ENCODE assay signal across 38 cellular contexts in the genomic region with DNA sequence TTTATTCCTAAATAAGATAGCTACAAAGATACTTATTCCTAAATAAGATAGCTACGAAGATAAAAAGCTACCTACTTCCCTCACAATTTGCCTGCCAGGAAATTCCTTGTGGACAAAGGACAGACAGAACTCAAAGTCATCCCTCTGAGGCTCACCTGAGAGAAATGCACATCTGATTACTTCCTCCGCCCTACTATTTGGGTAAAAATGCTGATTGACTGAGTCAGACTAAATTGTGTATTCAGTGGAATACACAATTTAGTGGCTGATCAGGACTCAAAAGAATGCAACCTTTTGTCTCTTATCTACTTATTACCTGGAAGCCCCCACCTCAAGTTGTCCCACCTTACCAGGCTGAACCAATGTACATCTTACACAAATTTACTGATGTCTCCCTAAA. TPM values are rescaled to one million over a fixed set of nuclear protein-coding genes. Genes with fewer than 3 reads are reported as not detected.
"Had no signal": no experiment of that assay in that cellular context is flagged by ENCODE, and none has a peak within 500 bp of the region (broad histone marks: within the 10 kb centered on the region; RNA-seq: fewer than 3 reads in every experiment).

No MANE protein-coding gene starts in this region.

- H3K4me1 Mint-ChIP-seq: activated CD4-positive, alpha-beta memory T cell treated with anti-CD3 and anti-CD28 coated beads, Interleukin-2, amount 10 ng/mL, durations not matched to agents 7 days and 5 days; activated CD8-positive, alpha-beta memory T cell treated with anti-CD3 and anti-CD28 coated beads, Interleukin-2, amount 10 ng/mL, durations not matched to agents 7 days and 5 days; activated naive CD4-positive, alpha-beta T cell treated with anti-CD3 and anti-CD28 coated beads, Interleukin-2, amount 10 ng/mL, durations not matched to agents 7 days and 5 days; activated naive CD8-positive, alpha-beta T cell treated with anti-CD3 and anti-CD28 coated beads, Interleukin-2, amount 50 U/mL, for 24 hours; brain had no signal

- H3K27ac ChIP-seq: PC-9, RWPE1, VCaP had no signal

- DNase-seq: activated CD4-positive, alpha-beta memory T cell treated with anti-CD3 and anti-CD28 coated beads, Interleukin-2, amount 10 ng/mL, durations not matched to agents 7 days and 5 days; activated CD4-positive, alpha-beta T cell treated with anti-CD3 and anti-CD28 coated beads for 1 hour; activated CD4-positive, alpha-beta T cell treated with anti-CD3 and anti-CD28 coated beads for 48 hours; activated CD4-positive, CD25-positive, alpha-beta regulatory T cell; activated CD8-positive, alpha-beta memory T cell treated with anti-CD3 and anti-CD28 coated beads for 24 hours; activated CD8-positive, alpha-beta memory T cell treated with anti-CD3 and anti-CD28 coated beads, Interleukin-2, amount 10 ng/mL, durations not matched to agents 7 days and 5 days; activated CD8-positive, alpha-beta memory T cell treated with anti-CD3 and anti-CD28 coated beads, Interleukin-2, amount 50 U/mL, for 48 hours; activated effector memory CD4-positive, alpha-beta T cell treated with Interleukin-2 at 50 U/mL for 16 hours; activated naive CD4-positive, alpha-beta T cell treated with anti-CD3 and anti-CD28 coated beads, Interleukin-2, amount 10 ng/mL, durations not matched to agents 7 days and 5 days; activated naive CD8-positive, alpha-beta T cell treated with anti-CD3 and anti-CD28 coated beads, Interleukin-2, amount 50 U/mL, for 24 hours; activated T-cell treated with anti-CD3 and anti-CD28 coated beads, Interleukin-2, amount 50 U/mL, for 48 hours; anterior cingulate cortex; caudate nucleus; cerebellar nuclear complex; MM.1S; MV-4-11; NCI-H1092; NCI-H1436 treated with DMSO at 0.1 percent for 48 hours; NCI-H1694 treated with DMSO at 0.1 percent for 48 hours; NCI-H2029; NCI-H345; NCI-H524 treated with DMSO at 0.1 percent for 48 hours; NK-92 treated with Interleukin-12 subunit alpha and Interleukin-12 subunit beta, amount 100 ng/mL, for 24 hours; PC-9; SIG-M5; T-helper 1 cell; T-helper 2 cell; T-helper 9 cell had no signal

- H3K36me3 Mint-ChIP-seq: activated CD8-positive, alpha-beta memory T cell treated with anti-CD3 and anti-CD28 coated beads, Interleukin-2, amount 10 ng/mL, durations not matched to agents 7 days and 5 days; activated naive CD4-positive, alpha-beta T cell treated with anti-CD3 and anti-CD28 coated beads, Interleukin-2, amount 10 ng/mL, durations not matched to agents 7 days and 5 days; activated naive CD8-positive, alpha-beta T cell; brain had no signal

- ATAC-seq: activated CD8-positive, alpha-beta memory T cell treated with anti-CD3 and anti-CD28 coated beads, Interleukin-2, amount 10 ng/mL, durations not matched to agents 7 days and 5 days; activated naive CD8-positive, alpha-beta T cell treated with anti-CD3 and anti-CD28 coated beads, Interleukin-2, amount 50 U/mL, for 24 hours; Right ventricle myocardium inferior; SK-N-SH treated with all-trans-retinoic acid at 6 μM for 48 hours had no signal

- H3K4me3 Mint-ChIP-seq: activated CD4-positive, alpha-beta memory T cell treated with anti-CD3 and anti-CD28 coated beads, Interleukin-2, amount 10 ng/mL, durations not matched to agents 7 days and 5 days; activated CD8-positive, alpha-beta memory T cell treated with anti-CD3 and anti-CD28 coated beads, Interleukin-2, amount 10 ng/mL, durations not matched to agents 7 days and 5 days; activated naive CD4-positive, alpha-beta T cell treated with anti-CD3 and anti-CD28 coated beads, Interleukin-2, amount 10 ng/mL, durations not matched to agents 7 days and 5 days; activated naive CD8-positive, alpha-beta T cell; activated naive CD8-positive, alpha-beta T cell treated with anti-CD3 and anti-CD28 coated beads, Interleukin-2, amount 50 U/mL, for 24 hours; brain had no signal

- H3K27ac Mint-ChIP-seq: activated CD4-positive, alpha-beta memory T cell treated with anti-CD3 and anti-CD28 coated beads, Interleukin-2, amount 10 ng/mL, durations not matched to agents 7 days and 5 days; activated CD8-positive, alpha-beta memory T cell treated with anti-CD3 and anti-CD28 coated beads, Interleukin-2, amount 10 ng/mL, durations not matched to agents 7 days and 5 days; activated naive CD4-positive, alpha-beta T cell treated with anti-CD3 and anti-CD28 coated beads, Interleukin-2, amount 10 ng/mL, durations not matched to agents 7 days and 5 days; activated naive CD8-positive, alpha-beta T cell; activated naive CD8-positive, alpha-beta T cell treated with anti-CD3 and anti-CD28 coated beads, Interleukin-2, amount 50 U/mL, for 24 hours; brain had no signal

- H3K4me3 ChIP-seq: PC-9 had no signal

- H3K27me3 Mint-ChIP-seq: activated CD4-positive, alpha-beta memory T cell treated with anti-CD3 and anti-CD28 coated beads, Interleukin-2, amount 10 ng/mL, durations not matched to agents 7 days and 5 days; activated CD8-positive, alpha-beta memory T cell treated with anti-CD3 and anti-CD28 coated beads, Interleukin-2, amount 10 ng/mL, durations not matched to agents 7 days and 5 days; activated naive CD4-positive, alpha-beta T cell treated with anti-CD3 and anti-CD28 coated beads, Interleukin-2, amount 10 ng/mL, durations not matched to agents 7 days and 5 days; activated naive CD8-positive, alpha-beta T cell; activated naive CD8-positive, alpha-beta T cell treated with anti-CD3 and anti-CD28 coated beads, Interleukin-2, amount 50 U/mL, for 24 hours; brain had no signal

- H3K9me3 Mint-ChIP-seq: activated CD4-positive, alpha-beta memory T cell treated with anti-CD3 and anti-CD28 coated beads, Interleukin-2, amount 10 ng/mL, durations not matched to agents 7 days and 5 days; activated naive CD4-positive, alpha-beta T cell treated with anti-CD3 and anti-CD28 coated beads, Interleukin-2, amount 10 ng/mL, durations not matched to agents 7 days and 5 days; activated naive CD8-positive, alpha-beta T cell treated with anti-CD3 and anti-CD28 coated beads, Interleukin-2, amount 50 U/mL, for 24 hours; brain had no signal

RNA-seq across cellular contexts. Expression of a gene that starts 10.3 kb away (rescaled TPM):
- total RNA-seq: activated CD4-positive, alpha-beta memory T cell treated with anti-CD3 and anti-CD28 coated beads, Interleukin-2, amount 10 ng/mL, durations not matched to agents 7 days and 5 days; activated CD8-positive, alpha-beta memory T cell treated with anti-CD3 and anti-CD28 coated beads, Interleukin-2, amount 10 ng/mL, durations not matched to agents 7 days and 5 days; bronchial epithelial cell; LHCN-M2; NCI-H460; PC-9; Right ventricle myocardium inferior; SK-MEL-5 had no signal
